Comparison of ENCODE assay signal across 15 cellular contexts in the genomic region with DNA sequence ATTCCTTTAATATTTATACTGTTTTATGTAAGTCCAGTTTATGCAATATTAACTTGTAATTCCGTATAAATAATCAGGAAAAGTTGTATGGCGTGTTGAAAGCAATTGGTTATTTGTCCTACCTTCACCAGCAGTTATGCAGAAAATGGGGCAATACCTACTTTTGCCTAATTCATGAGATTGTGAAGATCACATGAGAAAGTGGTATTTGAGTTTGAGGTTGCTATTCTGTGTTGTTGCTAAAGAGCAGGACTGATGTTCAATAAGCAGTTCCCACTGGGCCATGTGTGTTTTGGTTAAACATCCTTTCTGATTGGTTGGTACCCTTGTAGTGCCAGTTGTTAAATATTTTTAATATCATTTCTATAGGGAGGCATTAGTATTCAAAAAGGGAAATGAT. TPM values are rescaled to one million over a fixed set of nuclear protein-coding genes. Genes with fewer than 3 reads are reported as not detected.
DNase-seq lines count a peak whose midpoint lies in the region; ATAC-seq and TF ChIP-seq lines count a peak whose summit lies in the region.
"Had no signal": no experiment of that assay in that cellular context is flagged by ENCODE, and none has a peak within 500 bp of the region (broad histone marks: within the 10 kb centered on the region; RNA-seq: fewer than 3 reads in every experiment).

No MANE protein-coding gene starts in this region.

- no peaks in the 10 kb centered on the region for H3K27me3 Mint-ChIP-seq in activated T-helper 1 cell treated with anti-CD3 and anti-CD28 coated beads, Interleukin-12 subunit alpha, Interleukin-12 subunit beta, Interleukin-2, Interleukin-4 antibody, amounts not matched to agents 30 ng/mL and 10 ng/mL and 1 ng/mL, durations not matched to agents 14 hours and 24 hours and 36 hours (ENCODE audit: insufficient read depth)
- no peaks in the 10 kb centered on the region for H3K27me3 Mint-ChIP-seq in naive thymus-derived CD4-positive, alpha-beta T cell
- H3K27me3 Mint-ChIP-seq in mesothelial cell of epicardium (ENCODE audit: low read depth) = no peaks in the 10 kb centered on the region

- peak overlapping the region in 8 of 11 experiments; percentile 35 to 99 (median 98); a peak in 11 of 22 replicates for H3K9ac ChIP-seq in BLaER1 treated with 17β-estradiol and CSF1 and Interleukin-3, amounts not matched to agents 10 nM and 100 nM

- in situ Hi-C loops in G401 (cut with HindIII; ENCODE audit: low sequenced_read_pairs) = no loop called here

- H3K9me3 ChIP-seq in BLaER1 treated with 17β-estradiol and CSF1 and Interleukin-3, amounts not matched to agents 10 nM and 100 nM (replicated peaks in 1 of 11) = no peaks in the 10 kb centered on the region; a peak in 1 of 22 replicates
- H3K9me3 ChIP-seq in naive thymus-derived CD4-positive, alpha-beta T cell (ENCODE audit: control insufficient read depth in 2 of 3, low read length in 3 of 3) = no peaks in the 10 kb centered on the region
- no peaks in the 10 kb centered on the region for H3K9me3 ChIP-seq in Peyer's patch
- H3K9me3 ChIP-seq: mucosa of descending colon had no signal

- peaks cover 79% of the 10 kb centered on the region for H3K4me1 Mint-ChIP-seq in activated T-helper 1 cell treated with anti-CD3 and anti-CD28 coated beads, Interleukin-12 subunit alpha, Interleukin-12 subunit beta, Interleukin-2, Interleukin-4 antibody, amounts not matched to agents 30 ng/mL and 10 ng/mL and 1 ng/mL, durations not matched to agents 14 hours and 24 hours and 36 hours (ENCODE audit: low read depth)
- peaks cover 60 to 87% (median 83%) of the 10 kb centered on the region in 7 donors for H3K4me1 Mint-ChIP-seq in naive thymus-derived CD4-positive, alpha-beta T cell
- H3K4me1 Mint-ChIP-seq in mesothelial cell of epicardium = peaks cover 44% of the 10 kb centered on the region

- H3K4me2 ChIP-seq in BLaER1 treated with 17β-estradiol and CSF1 and Interleukin-3, amounts not matched to agents 10 nM and 100 nM = peak overlapping the region; percentile 83 to 98 (median 89); a peak in 21 of 22 replicates

- peaks cover 13 to 77% (median 36%) of the 10 kb centered on the region in 11 experiments; a peak in 17 of 22 replicates for H4K20me1 ChIP-seq in BLaER1 treated with 17β-estradiol and CSF1 and Interleukin-3, amounts not matched to agents 10 nM and 100 nM

- CTCF ChIA-PET in naive thymus-derived CD4-positive, alpha-beta T cell (lab: Charles Lee) = interaction anchor here (0.6 kb wide), 1 partner anchor 63 kb away, joined by 3 read pairs; no protein-coding TSS in a partner anchor

- H3K27me3 ChIP-seq in BLaER1 treated with 17β-estradiol and CSF1 and Interleukin-3, amounts not matched to agents 10 nM and 100 nM = peaks cover 0 to 34% (median 10%) of the 10 kb centered on the region in 11 experiments; a peak in 13 of 22 replicates
- no peaks in the 10 kb centered on the region for H3K27me3 ChIP-seq in naive thymus-derived CD4-positive, alpha-beta T cell (ENCODE audit: control insufficient read depth in 2 of 2, insufficient read depth in 2 of 2, low read length in 2 of 2)
- no peaks in the 10 kb centered on the region for H3K27me3 ChIP-seq in Peyer's patch
- H3K27me3 ChIP-seq: brain microvascular endothelial cell had no signal

- POLR2A ChIA-PET in naive thymus-derived CD4-positive, alpha-beta T cell (lab: Charles Lee) = interaction anchor here (0.9 to 8.6 kb wide), 3 partner anchors 14 to 32 kb away, joined by 3 to 102 read pairs (median 5); no protein-coding TSS in a partner anchor

- DNase-seq in G401 (ENCODE audit: low spot score) (peak; percentile 19), Peyer's patch (no peak), mesothelial cell of epicardium (ENCODE audit: low spot score in 2 of 2, unreplicated experiment in 2 of 2) (no peak)
- no peak for DNase-seq in activated T-helper 1 cell treated with anti-CD3 and anti-CD28 coated beads, Interleukin-12 subunit alpha, Interleukin-12 subunit beta, Interleukin-2, Interleukin-4 antibody, amounts not matched to agents 30 ng/mL and 10 ng/mL and 1 ng/mL, durations not matched to agents 14 hours and 24 hours and 36 hours (ENCODE audit: low spot score)
- DNase-seq in naive thymus-derived CD4-positive, alpha-beta T cell = no peak
- DNase-seq: brain microvascular endothelial cell; mucosa of descending colon; NCI-H2227 treated with DMSO at 0.1 percent for 48 hours; PC-3; retina; stimulated activated CD4-positive, alpha-beta T cell treated with anti-CD3 and anti-CD28 coated beads, Interleukin-2, amount 100 ng/mL, for 48 hours had no signal

- peak overlapping the region; percentile 4 for H3K4me3 Mint-ChIP-seq in activated T-helper 1 cell treated with anti-CD3 and anti-CD28 coated beads, Interleukin-12 subunit alpha, Interleukin-12 subunit beta, Interleukin-2, Interleukin-4 antibody, amounts not matched to agents 30 ng/mL and 10 ng/mL and 1 ng/mL, durations not matched to agents 14 hours and 24 hours and 36 hours
- H3K4me3 Mint-ChIP-seq in naive thymus-derived CD4-positive, alpha-beta T cell = peak overlapping the region; percentile 39 to 94 (median 84)
- no peak overlapping the region for H3K4me3 Mint-ChIP-seq in mesothelial cell of epicardium

- no peak overlapping the region for H3K27ac Mint-ChIP-seq in activated T-helper 1 cell treated with anti-CD3 and anti-CD28 coated beads, Interleukin-12 subunit alpha, Interleukin-12 subunit beta, Interleukin-2, Interleukin-4 antibody, amounts not matched to agents 30 ng/mL and 10 ng/mL and 1 ng/mL, durations not matched to agents 14 hours and 24 hours and 36 hours
- peak overlapping the region in 8 of 9 donors; percentile 12 to 84 (median 77) for H3K27ac Mint-ChIP-seq in naive thymus-derived CD4-positive, alpha-beta T cell
- H3K27ac Mint-ChIP-seq in mesothelial cell of epicardium = no peak overlapping the region

- no peak for TF ChIP-seq CTCF in Peyer's patch (IDR thresholded peaks at IDR 0.05)
- TF ChIP-seq CTCF in mesothelial cell of epicardium (IDR thresholded peaks at IDR 0.05; ENCODE audit: unreplicated experiment) = no peak

- H3K4me3 ChIP-seq in BLaER1 treated with 17β-estradiol and CSF1 and Interleukin-3, amounts not matched to agents 10 nM and 100 nM = peak overlapping the region in 6 of 10 experiments; percentile 80 to 97 (median 93); a peak in 11 of 20 replicates
- H3K4me3 ChIP-seq in naive thymus-derived CD4-positive, alpha-beta T cell (ENCODE audit: low read length) = no peak overlapping the region
- no peak overlapping the region for H3K4me3 ChIP-seq in Peyer's patch
- H3K4me3 ChIP-seq: mucosa of descending colon had no signal

- intact Hi-C loops in activated T-helper 1 cell treated with anti-CD3 and anti-CD28 coated beads, Interleukin-12 subunit alpha, Interleukin-12 subunit beta, Interleukin-2, Interleukin-4 antibody, amounts not matched to agents 30 ng/mL and 10 ng/mL and 1 ng/mL, durations not matched to agents 14 hours and 24 hours and 36 hours (cut with micrococcal nuclease) = no loop called here
- intact Hi-C loops in naive thymus-derived CD4-positive, alpha-beta T cell (cut with micrococcal nuclease) = loop anchor here in 1 of 2 donors (5.0 kb wide), 1 partner anchor 851 kb away; a partner anchor contains a TSS

- peaks cover 0 to 34% (median 10%) of the 10 kb centered on the region in 11 experiments; a peak in 9 of 22 replicates for H3K36me3 ChIP-seq in BLaER1 treated with 17β-estradiol and CSF1 and Interleukin-3, amounts not matched to agents 10 nM and 100 nM
- peaks cover 0 to 5% (median 0%) of the 10 kb centered on the region in 3 experiments for H3K36me3 ChIP-seq in naive thymus-derived CD4-positive, alpha-beta T cell (ENCODE audit: control insufficient read depth in 2 of 3, insufficient read depth in 3 of 3, low read length in 3 of 3)
- H3K36me3 ChIP-seq in Peyer's patch = no peaks in the 10 kb centered on the region
- H3K36me3 ChIP-seq: brain microvascular endothelial cell had no signal

- ATAC-seq in naive thymus-derived CD4-positive, alpha-beta T cell = no peak
- ATAC-seq in HG02938 (IDR thresholded peaks at IDR 0.05; ENCODE audit: unreplicated experiment) (no peak), HG02623 (IDR thresholded peaks at IDR 0.05; ENCODE audit: unreplicated experiment) (no peak)
- ATAC-seq: mucosa of descending colon, PC-3 had no signal

- no peaks in the 10 kb centered on the region for H3K9me3 Mint-ChIP-seq in activated T-helper 1 cell treated with anti-CD3 and anti-CD28 coated beads, Interleukin-12 subunit alpha, Interleukin-12 subunit beta, Interleukin-2, Interleukin-4 antibody, amounts not matched to agents 30 ng/mL and 10 ng/mL and 1 ng/mL, durations not matched to agents 14 hours and 24 hours and 36 hours
- no peaks in the 10 kb centered on the region for H3K9me3 Mint-ChIP-seq in naive thymus-derived CD4-positive, alpha-beta T cell
- H3K9me3 Mint-ChIP-seq in mesothelial cell of epicardium = no peaks in the 10 kb centered on the region

- peaks cover 21% of the 10 kb centered on the region for H3K36me3 Mint-ChIP-seq in activated T-helper 1 cell treated with anti-CD3 and anti-CD28 coated beads, Interleukin-12 subunit alpha, Interleukin-12 subunit beta, Interleukin-2, Interleukin-4 antibody, amounts not matched to agents 30 ng/mL and 10 ng/mL and 1 ng/mL, durations not matched to agents 14 hours and 24 hours and 36 hours (ENCODE audit: low read depth)
- H3K36me3 Mint-ChIP-seq in naive thymus-derived CD4-positive, alpha-beta T cell = peaks cover 0 to 36% (median 4%) of the 10 kb centered on the region in 5 donors
- H3K36me3 Mint-ChIP-seq in mesothelial cell of epicardium = no peaks in the 10 kb centered on the region

- H3K27ac ChIP-seq in BLaER1 treated with 17β-estradiol and CSF1 and Interleukin-3, amounts not matched to agents 10 nM and 100 nM = peak overlapping the region; percentile 57 to 99 (median 96); a peak in 19 of 22 replicates
- no peak overlapping the region for H3K27ac ChIP-seq in naive thymus-derived CD4-positive, alpha-beta T cell (ENCODE audit: low read depth, low read length)
- peak overlapping the region in 1 of 4 donors; percentile 25 for H3K27ac ChIP-seq in Peyer's patch
- H3K27ac ChIP-seq: brain microvascular endothelial cell, C4-2B had no signal

- TF ChIP-seq POLR2A in Peyer's patch (IDR thresholded peaks at IDR 0.05) = no peak

- peaks cover 59 to 83% (median 83%) of the 10 kb centered on the region in 10 experiments for H3K4me1 ChIP-seq in BLaER1 treated with 17β-estradiol and CSF1 and Interleukin-3, amounts not matched to agents 10 nM and 100 nM
- peaks cover 66 to 80% of the 10 kb centered on the region in 2 donors for H3K4me1 ChIP-seq in naive thymus-derived CD4-positive, alpha-beta T cell (ENCODE audit: control insufficient read depth in 2 of 2, insufficient read depth in 2 of 2, low read length in 2 of 2)
- peaks cover 4 to 41% (median 20%) of the 10 kb centered on the region in 4 donors for H3K4me1 ChIP-seq in Peyer's patch

RNA-seq across cellular contexts. Expression of a gene that starts 3.2 kb away (rescaled TPM):
- 16.2 and 16.9 TPM in 2 replicates for total RNA-seq in G401 (2014; rRNA removed; shearing (Covaris generic))
- total RNA-seq in activated T-helper 1 cell treated with anti-CD3 and anti-CD28 coated beads, Interleukin-12 subunit alpha, Interleukin-12 subunit beta, Interleukin-2, Interleukin-4 antibody, amounts not matched to agents 30 ng/mL and 10 ng/mL and 1 ng/mL, durations not matched to agents 14 hours and 24 hours and 36 hours = 38.5 and 42.6 TPM in 2 replicates
- 10 to 100 TPM; 20.6 to 95.5 (median 29.5) TPM for total RNA-seq in naive thymus-derived CD4-positive, alpha-beta T cell
- polyA plus RNA-seq in naive thymus-derived CD4-positive, alpha-beta T cell = 10 to 100 TPM; 18.3 to 22.0 TPM
- 10 to 100 TPM; 11.6 to 14.4 (median 13.5) TPM for total RNA-seq in Peyer's patch
- total RNA-seq in mesothelial cell of epicardium = 77.5 to 79.7 TPM (median 79.6 TPM) in 3 replicates

Comparison
In these comparisons a context has a peak if more than half of its experiments do, and no peak if none do; other contexts are left out.
1. H3K4me3 ChIP-seq: peak in BLaER1 treated with 17β-estradiol and CSF1 and Interleukin-3, amounts not matched to agents 10 nM and 100 nM (6 of 10); none in naive thymus-derived CD4-positive, alpha-beta T cell (single experiment) and Peyer's patch (0 of 4).
2. H3K27ac Mint-ChIP-seq: peak in naive thymus-derived CD4-positive, alpha-beta T cell (8 of 9); none in activated T-helper 1 cell treated with anti-CD3 and anti-CD28 coated beads, Interleukin-12 subunit alpha, Interleukin-12 subunit beta, Interleukin-2, Interleukin-4 antibody, amounts not matched to agents 30 ng/mL and 10 ng/mL and 1 ng/mL, durations not matched to agents 14 hours and 24 hours and 36 hours (single experiment) and mesothelial cell of epicardium (single experiment).